In the genomic region with DNA sequence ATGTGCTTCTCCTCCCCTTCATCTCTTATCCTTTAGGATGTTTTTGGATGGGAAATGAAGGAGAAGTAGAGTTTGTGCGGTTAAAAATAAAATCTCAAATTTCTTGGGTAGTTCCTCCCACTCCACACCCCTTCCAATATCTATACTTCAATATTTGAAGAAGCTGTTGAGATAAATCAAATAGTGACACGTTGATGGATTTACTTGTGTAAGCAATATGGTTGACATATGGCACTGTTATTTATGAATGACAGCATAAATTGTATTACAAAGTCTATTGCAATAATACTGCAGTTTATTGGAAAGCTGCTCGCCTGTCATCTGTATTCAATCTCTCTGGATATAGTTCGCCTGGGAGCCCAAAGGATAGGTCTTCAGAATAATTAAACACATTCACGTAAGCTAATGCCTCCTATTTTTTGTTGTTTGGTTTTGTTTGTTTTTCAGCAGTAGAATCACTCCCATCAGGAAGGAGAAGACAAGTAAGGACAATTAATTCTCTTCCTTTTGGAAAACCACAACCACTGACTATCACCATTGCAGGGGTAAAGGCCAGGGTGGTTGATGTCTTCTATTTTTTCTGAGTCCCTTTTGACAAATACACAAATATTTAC, we compare ENCODE assay signal across 23 cellular contexts. TPM values are rescaled to one million over a fixed set of nuclear protein-coding genes. Genes with fewer than 3 reads are reported as not detected.
"Had no signal": no experiment of that assay in that cellular context is flagged by ENCODE, and none has a peak within 500 bp of the region (broad histone marks: within the 10 kb centered on the region; RNA-seq: fewer than 3 reads in every experiment).

No MANE protein-coding gene starts in this region.

- H3K79me2 ChIP-seq: hepatocyte, parathyroid adenoma had no signal

- H3K9me3 ChIP-seq: thyroid gland had no signal

- H3K4me2 ChIP-seq: hepatocyte had no signal

- H3K27ac Mint-ChIP-seq: activated naive CD8-positive, alpha-beta T cell treated with anti-CD3 and anti-CD28 coated beads for 36 hours; endodermal cell; T-helper 2 cell treated with Interferon-gamma antibody and Interleukin-4, amounts not matched to agents 5 μg/mL and 100 μg/mL, for 36 hours had no signal

- H3K4me3 Mint-ChIP-seq: activated naive CD8-positive, alpha-beta T cell treated with anti-CD3 and anti-CD28 coated beads for 36 hours; endodermal cell; T-helper 2 cell treated with Interferon-gamma antibody and Interleukin-4, amounts not matched to agents 5 μg/mL and 100 μg/mL, for 36 hours had no signal

- DNase-seq: activated CD4-positive, alpha-beta T cell treated with anti-CD3 and anti-CD28 coated beads, Interleukin-2, amount 50 U/mL, for 48 hours; activated naive CD8-positive, alpha-beta T cell treated with anti-CD3 and anti-CD28 coated beads for 36 hours; amniotic stem cell; foreskin fibroblast; mammary epithelial cell; sigmoid colon; stimulated activated CD4-positive, alpha-beta T cell treated with anti-CD3 and anti-CD28 coated beads, Interleukin-4, amount 100 ng/mL, for 4 hours; stimulated activated naive CD4-positive, alpha-beta T cell; thyroid gland had no signal

- H3K27ac ChIP-seq: cardiac muscle cell, epithelial cell of prostate, hepatocyte, parathyroid adenoma, sigmoid colon, thyroid gland had no signal

- FAIRE-seq: colon, islet of Langerhans, TTC549 had no signal

- H3K36me3 ChIP-seq: cardiac muscle cell, sigmoid colon, thyroid gland had no signal

- H2AFZ ChIP-seq: hepatocyte, parathyroid adenoma had no signal

- H3K4me1 ChIP-seq: parathyroid adenoma had no signal

- H3K9me3 Mint-ChIP-seq: endodermal cell had no signal

- H3K4me3 ChIP-seq: cardiac muscle cell, hepatocyte, sigmoid colon, thyroid gland had no signal

RNA-seq across cellular contexts. Expression of a gene that starts 5.0 kb away (rescaled TPM):
- total RNA-seq: activated naive CD8-positive, alpha-beta T cell treated with anti-CD3 and anti-CD28 coated beads for 36 hours; glomerular endothelial cell; myocyte; sigmoid colon; subcutaneous adipose tissue; thyroid gland had no signal

RNA-seq across cellular contexts. Expression of a gene that starts 5.0 kb away (rescaled TPM):
- total RNA-seq: activated naive CD8-positive, alpha-beta T cell treated with anti-CD3 and anti-CD28 coated beads for 36 hours; glomerular endothelial cell; left lobe of liver; mammary epithelial cell; myocyte; sigmoid colon; thyroid gland; urinary bladder had no signal
